In genomic region chr2:230043461-230043860, GRCh38 we compare ENCODE assay signal across 25 cellular contexts. TPM values are rescaled to one million over a fixed set of nuclear protein-coding genes. Genes with fewer than 3 reads are reported as not detected.
DNase-seq lines count a peak whose midpoint lies in the region; ATAC-seq, FAIRE-seq and TF ChIP-seq lines count a peak whose summit lies in the region.
"Had no signal": no experiment of that assay in that cellular context is flagged by ENCODE, and none has a peak within 500 bp of the region (broad histone marks: within the 10 kb centered on the region; RNA-seq: fewer than 3 reads in every experiment).

No MANE protein-coding gene starts in this region.

- no peaks in the 10 kb centered on the region for H3K4me1 ChIP-seq in right atrium auricular region
- H3K4me1 ChIP-seq in HepG2 (ENCODE audit: insufficient read depth, low read length), result peaks cover 13% of the 10 kb centered on the region
- no peaks in the 10 kb centered on the region for H3K4me1 ChIP-seq in prostate gland (replicated peaks)
- H3K4me1 ChIP-seq: BLaER1, Caco-2 had no signal

- H3K27me3 ChIP-seq in right atrium auricular region (no peaks in the 10 kb centered on the region), HepG2 (ENCODE audit: control insufficient read depth in 1 of 2, insufficient read depth in 2 of 2, low read length in 2 of 2) (peaks cover 0 to 23% of the 10 kb centered on the region in 2 experiments; a peak in 3 of 5 replicates), prostate gland (replicated peaks; ENCODE audit: insufficient read depth) (no peaks in the 10 kb centered on the region)
- H3K27me3 ChIP-seq: BLaER1 had no signal

- H3K27ac ChIP-seq in right atrium auricular region (no peak overlapping the region), HepG2 (ENCODE audit: extremely low read length, insufficient read depth, low read length) (no peak overlapping the region), prostate gland (no peak overlapping the region)
- H3K27ac ChIP-seq: 22Rv1, BLaER1, C4-2B had no signal

- peak overlapping the region; percentile 45 for H2AFZ ChIP-seq in HepG2 (ENCODE audit: low read length)
- H2AFZ ChIP-seq: GM23338 had no signal

- TF ChIP-seq POLR2A in HepG2 (IDR thresholded peaks at IDR 0.05; ENCODE audit: insufficient read depth in 1 of 2, low read depth in 2 of 2, low read length in 2 of 2) (no peak), prostate gland (IDR thresholded peaks at IDR 0.05) (no peak)

- in situ Hi-C loops in HepG2 (cut with HindIII; ENCODE audit: extremely low pct_ligation_motif_present, low pct_unique_long_range_greater_than_20kb), result no loop called here

- TF ChIP-seq EP300 in HepG2 (IDR thresholded peaks at IDR 0.05; ENCODE audit: low read depth in 2 of 2, low read length in 2 of 2) (no peak), HepG2 (CRISPR knock-in tag; IDR thresholded peaks at IDR 0.05; ENCODE audit: borderline replicate concordance) (no peak)

- POLR2A ChIA-PET in HepG2 (lab: Yijun Ruan, JAX), result no interaction called here

- H4K20me1 ChIP-seq in HepG2 (ENCODE audit: insufficient read depth, low read length), result no peaks in the 10 kb centered on the region
- H4K20me1 ChIP-seq: BLaER1 had no signal

- H3K36me3 ChIP-seq in right atrium auricular region, result no peaks in the 10 kb centered on the region
- no peaks in the 10 kb centered on the region for H3K36me3 ChIP-seq in HepG2 (replicated peaks in 1 of 2; ENCODE audit: control insufficient read depth in 1 of 2, insufficient read depth in 2 of 2, low read length in 2 of 2)
- no peaks in the 10 kb centered on the region for H3K36me3 ChIP-seq in prostate gland

- CTCF ChIA-PET in HepG2 (lab: Yijun Ruan, JAX; ENCODE audit: low intra/inter-chr PET ratio, low total read pairs), result no interaction called here

- H3K9ac ChIP-seq in HepG2 (ENCODE audit: insufficient read depth, low read depth, low read length), result no peak overlapping the region
- H3K9ac ChIP-seq: BLaER1 had no signal

- H3K9me3 ChIP-seq in right atrium auricular region (no peaks in the 10 kb centered on the region), HepG2 (ENCODE audit: low read length) (no peaks in the 10 kb centered on the region), prostate gland (no peaks in the 10 kb centered on the region)
- H3K9me3 ChIP-seq: BLaER1, Caco-2 had no signal

- peak; percentile 14 for DNase-seq in NCI-H2196 (lab: John Stamatoyannopoulos, UW; ENCODE audit: unreplicated experiment)
- DNase-seq in NCI-H2196 treated with DMSO at 0.1 percent for 48 hours (lab: John Stamatoyannopoulos, UW; ENCODE audit: unreplicated experiment), result no peak
- no peak for DNase-seq in left ventricle myocardium superior
- no peak for DNase-seq in right atrium auricular region (ENCODE audit: low spot score)
- DNase-seq in HepG2 (ENCODE audit: low spot score), result no peak
- peak; percentile 13 for DNase-seq in prostate gland (ENCODE audit: low spot score)
- DNase-seq in RKO (ENCODE audit: low spot score), result no peak
- no peak for DNase-seq in activated T-cell treated with anti-CD3 and anti-CD28 coated beads, Interleukin-2, amount 50 U/mL, for 4 hours
- DNase-seq: Caco-2; CD4-positive, CD25-positive, alpha-beta regulatory T cell; CD8-positive, alpha-beta T cell; DMS 273 treated with DMSO at 0.1 percent for 48 hours; DMS53; DMS79 treated with DMSO at 0.1 percent for 48 hours; GF-D8; H9; HFFc6 had no signal

- no peaks in the 10 kb centered on the region for H3K79me2 ChIP-seq in HepG2 (ENCODE audit: insufficient read depth, low read length)

- H3K4me3 Mint-ChIP-seq in activated T-cell treated with anti-CD3 and anti-CD28 coated beads, Interleukin-2, amount 50 U/mL, for 4 hours, result no peak overlapping the region
- H3K4me3 Mint-ChIP-seq: B cell; CD4-positive, CD25-positive, alpha-beta regulatory T cell; CD8-positive, alpha-beta T cell; GM23338; H9; HFFc6 had no signal

- ATAC-seq in left ventricle myocardium superior (peak; percentile 26), HepG2 (peak; percentile 82)
- ATAC-seq in activated T-cell treated with anti-CD3 and anti-CD28 coated beads, Interleukin-2, amount 50 U/mL, for 4 hours, result no peak
- ATAC-seq: CD8-positive, alpha-beta T cell; GM23338 had no signal

- no peak for TF ChIP-seq RAD21 in HepG2 (CRISPR knock-in tag; IDR thresholded peaks at IDR 0.05)

- H3K4me1 Mint-ChIP-seq in activated T-cell treated with anti-CD3 and anti-CD28 coated beads, Interleukin-2, amount 50 U/mL, for 4 hours (ENCODE audit: low read depth), result peaks cover 3% of the 10 kb centered on the region

- H3K4me3 ChIP-seq in right atrium auricular region, result no peak overlapping the region
- no peak overlapping the region for H3K4me3 ChIP-seq in HepG2 (replicated peaks in 1 of 3; ENCODE audit: insufficient read depth in 1 of 3, low read depth in 2 of 3, low read length in 3 of 3)
- H3K4me3 ChIP-seq in prostate gland, result no peak overlapping the region
- H3K4me3 ChIP-seq: BLaER1, GM23338 had no signal

- BruUV-seq in HepG2 (replicated peaks; lab: Mats Ljungman, UMichigan), result no TSS peak

- no peaks in the 10 kb centered on the region for H3K27me3 Mint-ChIP-seq in activated T-cell treated with anti-CD3 and anti-CD28 coated beads, Interleukin-2, amount 50 U/mL, for 4 hours (ENCODE audit: low read depth)
- H3K27me3 Mint-ChIP-seq: B cell had no signal

- FAIRE-seq in HepG2 (lab: Jason Lieb, UNC), result no peak
- FAIRE-seq: A204.1, GM12891, GM18507 had no signal

- H3K36me3 Mint-ChIP-seq in activated T-cell treated with anti-CD3 and anti-CD28 coated beads, Interleukin-2, amount 50 U/mL, for 4 hours (ENCODE audit: insufficient read depth), result no peaks in the 10 kb centered on the region
- H3K36me3 Mint-ChIP-seq: CD4-positive, CD25-positive, alpha-beta regulatory T cell; CD8-positive, alpha-beta T cell had no signal

- H3K9me3 Mint-ChIP-seq in activated T-cell treated with anti-CD3 and anti-CD28 coated beads, Interleukin-2, amount 50 U/mL, for 4 hours, result no peaks in the 10 kb centered on the region
- H3K9me3 Mint-ChIP-seq: CD8-positive, alpha-beta T cell; GM23338; H9; HFFc6 had no signal

- WGBS in HepG2 (ENCODE audit: low lambda C conversion rate), result 51% methylated on average over 2 of the region's 2 CpGs
- WGBS in prostate gland, result 55% methylated on average over 2 of the region's 2 CpGs

- intact Hi-C loops in left ventricle myocardium superior (cut with micrococcal nuclease) (no loop called here), HepG2 (cut with micrococcal nuclease; ENCODE audit: unreplicated experiment) (no loop called here), prostate gland (cut with DNase I) (no loop called here)

- TF ChIP-seq CTCF in right atrium auricular region (IDR thresholded peaks at IDR 0.05), result no peak
- peak; percentile 35; the same call in 1 of the 2 replicates for TF ChIP-seq CTCF in HepG2 (CRISPR knock-in tag; IDR thresholded peaks at IDR 0.05)
- TF ChIP-seq CTCF in prostate gland (IDR thresholded peaks at IDR 0.05), result no peak

- H3K4me2 ChIP-seq in HepG2 (ENCODE audit: low read depth, low read length), result peak overlapping the region; percentile 28; the same call in 1 of the 2 replicates
- H3K4me2 ChIP-seq: BLaER1, GM23338 had no signal

TF ChIP-seq in HepG2, 621 proteins besides CTCF, POLR2A, EP300 and RAD21 (continues in another document):
- 0 out of 2 replicates have a peak, but pooled peaks have one; percentile 9 for TF ChIP-seq NCOR1 (IDR thresholded peaks at IDR 0.05; ENCODE audit: borderline replicate concordance, low read length)
- no peak for TF ChIP-seq EEA1 (CRISPR knock-in tag; IDR thresholded peaks at IDR 0.05; ENCODE audit: borderline replicate concordance)
- no peak for TF ChIP-seq IKZF5 (CRISPR knock-in tag; IDR thresholded peaks at IDR 0.05)
- no peak for TF ChIP-seq SMAD3 (CRISPR knock-in tag; IDR thresholded peaks at IDR 0.05)

RNA-seq across cellular contexts. Expression of gene SLC16A14, which starts 25.3 kb away (rescaled TPM):
- 4.0 TPM for total RNA-seq in left ventricle myocardium superior
- total RNA-seq in right atrium auricular region, result 1 to 10 TPM; 2.3 to 3.4 TPM
- total RNA-seq in HepG2 (2016; rRNA removed; fragmentation: Illumina TruSeq; extraction: Trizol), result not detected in 2 replicates
- total RNA-seq in HepG2 (2016; cell fraction: cytosol; rRNA removed; fragmentation: Illumina TruSeq; extraction: Trizol; ENCODE audit: low read depth), result not detected in 2 replicates
- not detected in 2 replicates for total RNA-seq in HepG2 (2016; cell fraction: insoluble cytoplasmic fraction; rRNA removed; fragmentation: Illumina TruSeq; extraction: Trizol)
- total RNA-seq in HepG2 (2016; cell fraction: membrane; rRNA removed; fragmentation: Illumina TruSeq; extraction: Trizol), result not detected in 2 replicates
- total RNA-seq in HepG2 (2016; cell fraction: nucleus; rRNA removed; fragmentation: Illumina TruSeq; extraction: Trizol), result not detected in 2 replicates
- 0.04 and 0.05 TPM in 2 replicates for polyA plus RNA-seq in HepG2 (2011; rRNA removed)
- polyA plus RNA-seq in HepG2 (2011; cell fraction: cytosol; rRNA removed), result not detected in 2 replicates
- polyA plus RNA-seq in HepG2 (2011; cell fraction: nucleus; rRNA removed), result not detected in 2 replicates
- polyA plus RNA-seq in HepG2 (2012), result not detected in 2 replicates
- not detected in 2 replicates for polyA plus RNA-seq in HepG2 (2016; cell fraction: cytosol; fragmentation: Illumina TruSeq; extraction: Trizol; ENCODE audit: low read depth)
- polyA plus RNA-seq in HepG2 (2016; cell fraction: insoluble cytoplasmic fraction; fragmentation: Illumina TruSeq; extraction: Trizol; ENCODE audit: low read depth), result not detected in 2 replicates
- polyA plus RNA-seq in HepG2 (2016; cell fraction: membrane; fragmentation: Illumina TruSeq; extraction: Trizol; ENCODE audit: low read depth), result not detected in 2 replicates
- polyA plus RNA-seq in HepG2 (2016; cell fraction: nucleus; fragmentation: Illumina TruSeq; extraction: Trizol; ENCODE audit: insufficient read depth, low read depth), result not detected in 2 replicates
- 1.4 TPM in 1 of 2 replicates, not detected in the other for polyA minus RNA-seq in HepG2 (2011; rRNA and poly(A)+ RNA removed; ENCODE audit: low replicate concordance)
- not detected in 2 replicates for polyA minus RNA-seq in HepG2 (2011; cell fraction: cytosol; rRNA and poly(A)+ RNA removed)
- polyA minus RNA-seq in HepG2 (2011; cell fraction: nucleus; rRNA and poly(A)+ RNA removed), result not detected in 2 replicates
- 10 to 100 TPM in 1 of 2 donors, 1 to 10 TPM in 1; 3.2 to 14.7 TPM for total RNA-seq in prostate gland
- total RNA-seq in activated T-cell treated with anti-CD3 and anti-CD28 coated beads, Interleukin-2, amount 50 U/mL, for 4 hours, result under 1 TPM; 0.43 to 0.74 (median 0.43) TPM
- total RNA-seq: Caco-2; CD4-positive, CD25-positive, alpha-beta regulatory T cell had no signal

Comparison
In these comparisons a context has a peak if more than half of its experiments do, and no peak if none do; other contexts are left out.
1. DNase-seq: peak in NCI-H2196 (single experiment) and prostate gland (single experiment); none in NCI-H2196 treated with DMSO at 0.1 percent for 48 hours (single experiment), left ventricle myocardium superior (single experiment), right atrium auricular region (single experiment), HepG2 (single experiment), RKO (single experiment) and activated T-cell treated with anti-CD3 and anti-CD28 coated beads, Interleukin-2, amount 50 U/mL, for 4 hours (single experiment).
2. ATAC-seq: peak in left ventricle myocardium superior (single experiment) and HepG2 (single experiment); none in activated T-cell treated with anti-CD3 and anti-CD28 coated beads, Interleukin-2, amount 50 U/mL, for 4 hours (0 of 2).